Comparison of ENCODE assay signal across 9 cellular contexts in the genomic region with DNA sequence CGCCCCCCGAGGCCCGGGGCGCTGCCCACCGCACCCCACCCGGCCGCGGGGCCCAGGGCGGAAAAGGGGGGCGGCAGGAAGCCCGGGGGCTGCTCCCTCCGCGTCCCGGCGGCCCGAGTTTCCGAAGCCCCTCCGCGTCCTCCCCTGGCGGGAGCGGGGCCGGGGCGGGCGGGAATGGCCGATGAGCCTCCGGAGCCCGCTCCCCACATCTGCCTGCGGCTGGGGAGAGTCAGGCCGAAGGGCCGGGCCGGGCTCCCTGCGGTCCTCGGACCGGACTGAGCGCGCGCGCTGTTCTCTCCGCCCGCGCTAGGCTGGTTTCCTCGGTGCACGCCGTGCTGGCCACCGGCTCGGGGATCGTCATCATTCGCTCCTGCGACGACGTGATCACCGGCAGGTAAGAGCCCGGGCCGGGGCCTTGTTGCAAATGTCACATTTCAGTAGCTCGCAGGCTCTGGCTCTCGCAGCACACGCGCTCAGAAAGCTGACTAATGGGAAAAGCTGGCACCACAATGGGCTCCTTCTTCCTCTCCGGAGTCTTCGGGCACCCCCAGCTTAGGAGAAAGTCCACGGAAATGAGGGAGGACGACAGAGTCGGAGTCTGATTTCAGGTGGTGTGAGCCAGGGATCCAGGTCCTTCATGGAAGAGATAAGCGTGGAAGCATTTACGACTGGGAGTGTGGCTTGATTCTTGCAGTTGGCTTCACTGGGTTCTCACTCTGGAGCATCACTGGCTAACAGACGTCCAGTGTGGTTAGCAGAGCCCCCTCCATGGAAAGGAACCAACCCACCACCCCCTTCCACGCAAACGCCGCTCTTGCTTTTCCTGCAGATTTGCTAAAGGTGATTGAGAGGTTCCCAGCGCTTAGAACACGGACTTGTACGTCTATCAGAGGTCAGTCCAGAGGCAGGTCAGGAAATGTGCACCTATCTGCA. TPM values are rescaled to one million over a fixed set of nuclear protein-coding genes. Genes with fewer than 3 reads are reported as not detected.
DNase-seq lines count a peak whose midpoint lies in the region; ATAC-seq, FAIRE-seq and TF ChIP-seq lines count a peak whose summit lies in the region.
"Had no signal": no experiment of that assay in that cellular context is flagged by ENCODE, and none has a peak within 500 bp of the region (broad histone marks: within the 10 kb centered on the region; RNA-seq: fewer than 3 reads in every experiment).

No MANE protein-coding gene starts in this region.

- H3K9me3 ChIP-seq in iPS-20b (ENCODE audit: insufficient read depth, low read depth, low read length) (no peaks in the 10 kb centered on the region), gastrocnemius medialis (no peaks in the 10 kb centered on the region)

- no peak for TF ChIP-seq POLR2A in gastrocnemius medialis (IDR thresholded peaks at IDR 0.05)

- intact Hi-C loops in gastrocnemius medialis (cut with DNase I; ENCODE audit: low total_unique reads): loop anchor here (5.0 kb wide), 1 partner anchor 244 kb away; the partner anchor contains the start of gene NXN

- H3K27me3 ChIP-seq in iPS-20b (ENCODE audit: insufficient read depth, low read length) (peaks cover 21% of the 10 kb centered on the region), gastrocnemius medialis (no peaks in the 10 kb centered on the region)

- no peak overlapping the region for H3K27ac ChIP-seq in iPS-20b (ENCODE audit: low read length)
- peak overlapping the region; percentile 52 to 71 (median 60) for H3K27ac ChIP-seq in gastrocnemius medialis

- H3K9ac ChIP-seq in iPS-20b (ENCODE audit: low read depth, low read length): peak overlapping the region; percentile 79; the same call in 1 of the 2 replicates

- peak; percentile 32 for ATAC-seq in HG02798 (IDR thresholded peaks at IDR 0.05; ENCODE audit: poor library complexity, unreplicated experiment)
- ATAC-seq in gastrocnemius medialis: peak; percentile 29 to 35

- TF ChIP-seq CTCF in GM13976 (IDR thresholded peaks at IDR 0.05; ENCODE audit: borderline replicate concordance, control extremely low read depth, extremely low read depth, insufficient read depth, missing control alignments) (no peak), gastrocnemius medialis (IDR thresholded peaks at IDR 0.05 in 4 of 5, conservative IDR thresholded peaks at IDR 0.05 in 1 of 5) (no peak)

- FAIRE-seq in RCC 7860 (lab: Jason Lieb, UNC): no peak
- FAIRE-seq: colon had no signal

- DNase-seq in GM13976 (ENCODE audit: low spot score) (peak; percentile 65), RCC 7860 (ENCODE audit: low spot score) (peak; percentile 25), astrocyte of the hippocampus (ENCODE audit: low read depth, low spot score) (peak; percentile 67), gastrocnemius medialis (no peak), epidermal melanocyte (ENCODE audit: insufficient read length, low spot score) (no peak), NCI-H1930 (lab: John Stamatoyannopoulos, UW) (no peak)

- peaks cover 27% of the 10 kb centered on the region for H3K36me3 ChIP-seq in iPS-20b (ENCODE audit: insufficient read depth, low read depth, low read length)
- H3K36me3 ChIP-seq in gastrocnemius medialis: no peaks in the 10 kb centered on the region

- H3K4me1 ChIP-seq in iPS-20b (ENCODE audit: insufficient read depth, low read length) (peaks cover 6% of the 10 kb centered on the region; the same call in 1 of the 2 replicates), gastrocnemius medialis (peaks cover 9 to 12% of the 10 kb centered on the region in 2 donors)

- in situ Hi-C loops in GM13976 (cut with MboI; ENCODE audit: low sequenced_read_pairs, unreplicated experiment): no loop called here
- in situ Hi-C loops in gastrocnemius medialis (cut with MboI; ENCODE audit: low sequenced_read_pairs in 4 of 4): no loop called here

- H3K4me3 ChIP-seq in iPS-20b (ENCODE audit: low read length) (peak overlapping the region; percentile 80), gastrocnemius medialis (peak overlapping the region; percentile 61 to 77 (median 67))

RNA-seq across cellular contexts. Expression of gene TLCD3A, which starts 0.7 kb away (rescaled TPM):
- 1 to 10 TPM in 2 of 4 donors, under 1 TPM in 2; 0.39 to 1.4 (median 0.86) TPM for total RNA-seq in gastrocnemius medialis

RNA-seq across cellular contexts. Expression of gene VPS53, which starts 18.4 kb away (rescaled TPM):
- 10 to 100 TPM; 18.0 to 24.1 (median 21.0) TPM for total RNA-seq in gastrocnemius medialis

RNA-seq across cellular contexts. Expression of gene GEMIN4, which starts 19.0 kb away (rescaled TPM):
- total RNA-seq in gastrocnemius medialis: 10 to 100 TPM; 10.6 to 21.6 (median 18.9) TPM

RNA-seq across cellular contexts. Expression of gene GLOD4, which starts 49.0 kb away (rescaled TPM):
- 10 to 100 TPM; 17.6 to 38.1 (median 22.8) TPM for total RNA-seq in gastrocnemius medialis

RNA-seq across cellular contexts. Expression of gene MRM3, which starts 49.1 kb away (rescaled TPM):
- 10 to 100 TPM; 24.2 to 58.2 (median 33.0) TPM for total RNA-seq in gastrocnemius medialis

Comparison
In these comparisons a context has a peak if more than half of its experiments do, and no peak if none do; other contexts are left out.
1. DNase-seq: peak in GM13976 (single experiment), RCC 7860 (single experiment) and astrocyte of the hippocampus (single experiment); none in gastrocnemius medialis (0 of 2), epidermal melanocyte (single experiment) and NCI-H1930 (0 of 2).